ENCODE assay signal across 1 cellular context in genomic region chr7:16271990-16272665, GRCh38.
TF ChIP-seq lines count a peak whose summit lies in the region.

No MANE protein-coding gene starts in this region.

TF ChIP-seq in H1, 55 proteins besides CTCF, POLR2A, EP300 and RAD21 (continued from another document):
- TF ChIP-seq JUND (IDR thresholded peaks at IDR 0.05; ENCODE audit: low read length) (0 out of 2 replicates have a peak, but pooled peaks have one; percentile 34), SAP30 (IDR thresholded peaks at IDR 0.05; ENCODE audit: insufficient read depth, insufficient replicate concordance, low read length) (no peak), JUN (IDR thresholded peaks at IDR 0.05; ENCODE audit: low read depth, low read length) (0 out of 2 replicates have a peak, but pooled peaks have one; percentile 27), BACH1 (IDR thresholded peaks at IDR 0.05; ENCODE audit: low read length) (no peak), TEAD4 (IDR thresholded peaks at IDR 0.05; ENCODE audit: low read depth, low read length) (no peak), EZH2 (IDR thresholded peaks at IDR 0.05; ENCODE audit: low read depth, low read length, severe bottlenecking) (no peak)
- TF ChIP-seq, protein P1, sequence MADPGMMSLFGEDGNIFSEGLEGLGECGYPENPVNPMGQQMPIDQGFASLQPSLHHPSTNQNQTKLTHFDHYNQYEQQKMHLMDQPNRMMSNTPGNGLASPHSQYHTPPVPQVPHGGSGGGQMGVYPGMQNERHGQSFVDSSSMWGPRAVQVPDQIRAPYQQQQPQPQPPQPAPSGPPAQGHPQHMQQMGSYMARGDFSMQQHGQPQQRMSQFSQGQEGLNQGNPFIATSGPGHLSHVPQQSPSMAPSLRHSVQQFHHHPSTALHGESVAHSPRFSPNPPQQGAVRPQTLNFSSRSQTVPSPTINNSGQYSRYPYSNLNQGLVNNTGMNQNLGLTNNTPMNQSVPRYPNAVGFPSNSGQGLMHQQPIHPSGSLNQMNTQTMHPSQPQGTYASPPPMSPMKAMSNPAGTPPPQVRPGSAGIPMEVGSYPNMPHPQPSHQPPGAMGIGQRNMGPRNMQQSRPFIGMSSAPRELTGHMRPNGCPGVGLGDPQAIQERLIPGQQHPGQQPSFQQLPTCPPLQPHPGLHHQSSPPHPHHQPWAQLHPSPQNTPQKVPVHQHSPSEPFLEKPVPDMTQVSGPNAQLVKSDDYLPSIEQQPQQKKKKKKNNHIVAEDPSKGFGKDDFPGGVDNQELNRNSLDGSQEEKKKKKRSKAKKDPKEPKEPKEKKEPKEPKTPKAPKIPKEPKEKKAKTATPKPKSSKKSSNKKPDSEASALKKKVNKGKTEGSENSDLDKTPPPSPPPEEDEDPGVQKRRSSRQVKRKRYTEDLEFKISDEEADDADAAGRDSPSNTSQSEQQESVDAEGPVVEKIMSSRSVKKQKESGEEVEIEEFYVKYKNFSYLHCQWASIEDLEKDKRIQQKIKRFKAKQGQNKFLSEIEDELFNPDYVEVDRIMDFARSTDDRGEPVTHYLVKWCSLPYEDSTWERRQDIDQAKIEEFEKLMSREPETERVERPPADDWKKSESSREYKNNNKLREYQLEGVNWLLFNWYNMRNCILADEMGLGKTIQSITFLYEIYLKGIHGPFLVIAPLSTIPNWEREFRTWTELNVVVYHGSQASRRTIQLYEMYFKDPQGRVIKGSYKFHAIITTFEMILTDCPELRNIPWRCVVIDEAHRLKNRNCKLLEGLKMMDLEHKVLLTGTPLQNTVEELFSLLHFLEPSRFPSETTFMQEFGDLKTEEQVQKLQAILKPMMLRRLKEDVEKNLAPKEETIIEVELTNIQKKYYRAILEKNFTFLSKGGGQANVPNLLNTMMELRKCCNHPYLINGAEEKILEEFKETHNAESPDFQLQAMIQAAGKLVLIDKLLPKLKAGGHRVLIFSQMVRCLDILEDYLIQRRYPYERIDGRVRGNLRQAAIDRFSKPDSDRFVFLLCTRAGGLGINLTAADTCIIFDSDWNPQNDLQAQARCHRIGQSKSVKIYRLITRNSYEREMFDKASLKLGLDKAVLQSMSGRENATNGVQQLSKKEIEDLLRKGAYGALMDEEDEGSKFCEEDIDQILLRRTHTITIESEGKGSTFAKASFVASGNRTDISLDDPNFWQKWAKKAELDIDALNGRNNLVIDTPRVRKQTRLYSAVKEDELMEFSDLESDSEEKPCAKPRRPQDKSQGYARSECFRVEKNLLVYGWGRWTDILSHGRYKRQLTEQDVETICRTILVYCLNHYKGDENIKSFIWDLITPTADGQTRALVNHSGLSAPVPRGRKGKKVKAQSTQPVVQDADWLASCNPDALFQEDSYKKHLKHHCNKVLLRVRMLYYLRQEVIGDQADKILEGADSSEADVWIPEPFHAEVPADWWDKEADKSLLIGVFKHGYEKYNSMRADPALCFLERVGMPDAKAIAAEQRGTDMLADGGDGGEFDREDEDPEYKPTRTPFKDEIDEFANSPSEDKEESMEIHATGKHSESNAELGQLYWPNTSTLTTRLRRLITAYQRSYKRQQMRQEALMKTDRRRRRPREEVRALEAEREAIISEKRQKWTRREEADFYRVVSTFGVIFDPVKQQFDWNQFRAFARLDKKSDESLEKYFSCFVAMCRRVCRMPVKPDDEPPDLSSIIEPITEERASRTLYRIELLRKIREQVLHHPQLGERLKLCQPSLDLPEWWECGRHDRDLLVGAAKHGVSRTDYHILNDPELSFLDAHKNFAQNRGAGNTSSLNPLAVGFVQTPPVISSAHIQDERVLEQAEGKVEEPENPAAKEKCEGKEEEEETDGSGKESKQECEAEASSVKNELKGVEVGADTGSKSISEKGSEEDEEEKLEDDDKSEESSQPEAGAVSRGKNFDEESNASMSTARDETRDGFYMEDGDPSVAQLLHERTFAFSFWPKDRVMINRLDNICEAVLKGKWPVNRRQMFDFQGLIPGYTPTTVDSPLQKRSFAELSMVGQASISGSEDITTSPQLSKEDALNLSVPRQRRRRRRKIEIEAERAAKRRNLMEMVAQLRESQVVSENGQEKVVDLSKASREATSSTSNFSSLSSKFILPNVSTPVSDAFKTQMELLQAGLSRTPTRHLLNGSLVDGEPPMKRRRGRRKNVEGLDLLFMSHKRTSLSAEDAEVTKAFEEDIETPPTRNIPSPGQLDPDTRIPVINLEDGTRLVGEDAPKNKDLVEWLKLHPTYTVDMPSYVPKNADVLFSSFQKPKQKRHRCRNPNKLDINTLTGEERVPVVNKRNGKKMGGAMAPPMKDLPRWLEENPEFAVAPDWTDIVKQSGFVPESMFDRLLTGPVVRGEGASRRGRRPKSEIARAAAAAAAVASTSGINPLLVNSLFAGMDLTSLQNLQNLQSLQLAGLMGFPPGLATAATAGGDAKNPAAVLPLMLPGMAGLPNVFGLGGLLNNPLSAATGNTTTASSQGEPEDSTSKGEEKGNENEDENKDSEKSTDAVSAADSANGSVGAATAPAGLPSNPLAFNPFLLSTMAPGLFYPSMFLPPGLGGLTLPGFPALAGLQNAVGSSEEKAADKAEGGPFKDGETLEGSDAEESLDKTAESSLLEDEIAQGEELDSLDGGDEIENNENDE (IDR thresholded peaks at IDR 0.05; ENCODE audit: insufficient replicate concordance, low read length): no peak
TF ChIP-seq in H1: peak in this region for 2.
